In the genomic region with DNA sequence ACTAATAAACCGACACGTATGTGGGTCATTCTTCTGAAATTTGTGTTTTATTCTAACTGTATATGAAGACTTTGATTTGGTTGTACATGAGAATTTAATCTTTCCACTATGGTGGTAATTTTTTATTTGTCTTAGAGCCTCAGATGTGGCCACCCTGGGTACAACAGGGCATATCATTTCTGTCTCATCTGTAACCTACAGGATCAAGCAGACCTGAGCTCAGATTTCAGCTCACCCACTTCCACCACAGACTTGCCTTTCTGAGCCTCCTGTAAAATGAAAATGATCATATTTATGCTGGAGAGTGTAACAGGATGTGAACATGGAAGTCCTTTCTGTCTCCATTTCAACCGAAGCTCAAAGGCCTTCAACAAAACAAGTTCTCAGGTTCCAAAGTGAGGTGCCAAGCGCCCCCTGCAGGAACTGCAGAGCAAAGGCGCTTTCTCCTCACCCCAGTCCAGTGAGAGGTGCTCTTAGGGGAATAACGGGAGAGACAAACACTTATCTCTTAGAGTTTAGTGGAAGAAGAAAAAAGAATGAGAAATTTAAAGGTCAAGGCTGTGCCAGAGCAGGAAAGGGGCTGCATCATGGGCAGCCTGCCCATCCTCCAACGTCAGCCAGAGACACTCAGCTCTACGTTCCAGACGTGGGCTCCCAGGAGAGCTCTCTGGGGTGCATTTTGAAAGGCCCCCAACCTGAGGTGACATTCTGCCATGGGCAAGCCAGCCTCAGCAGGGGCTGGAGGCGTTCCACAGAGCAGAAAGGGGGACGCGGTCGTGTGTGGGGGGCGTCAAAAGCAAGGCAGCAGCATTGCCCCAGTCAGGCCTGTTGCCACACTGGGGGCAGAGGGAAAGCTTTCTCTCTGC, we compare ENCODE assay signal across 9 cellular contexts. TPM values are rescaled to one million over a fixed set of nuclear protein-coding genes. Genes with fewer than 3 reads are reported as not detected.
DNase-seq lines count a peak whose midpoint lies in the region; ATAC-seq and TF ChIP-seq lines count a peak whose summit lies in the region.
"Had no signal": no experiment of that assay in that cellular context is flagged by ENCODE, and none has a peak within 500 bp of the region (broad histone marks: within the 10 kb centered on the region; RNA-seq: fewer than 3 reads in every experiment).

No MANE protein-coding gene starts in this region.

- H3K4me3 Mint-ChIP-seq in natural killer cell, result no peak overlapping the region
- H3K4me3 Mint-ChIP-seq: stimulated activated naive CD8-positive, alpha-beta T cell treated with anti-CD3 and anti-CD28 coated beads, Interleukin-15, Interleukin-2, amounts not matched to agents 100 ng/mL and 50 ng/mL, for 24 hours had no signal

- peak overlapping the region; percentile 63; the same call in 1 of the 2 replicates for H2AFZ ChIP-seq in GM23248

- no peaks in the 10 kb centered on the region for H4K20me1 ChIP-seq in GM23248 (ENCODE audit: insufficient read depth)

- H3K9me3 ChIP-seq in GM23248 (ENCODE audit: low read depth), result no peaks in the 10 kb centered on the region
- no peaks in the 10 kb centered on the region for H3K9me3 ChIP-seq in upper lobe of right lung

- no peaks in the 10 kb centered on the region for H3K4me1 ChIP-seq in GM23248 (ENCODE audit: insufficient read depth)
- H3K4me1 ChIP-seq in upper lobe of right lung, result no peaks in the 10 kb centered on the region

- H3K79me2 ChIP-seq in GM23248 (ENCODE audit: insufficient read depth), result no peaks in the 10 kb centered on the region

- no peaks in the 10 kb centered on the region for H3K9me2 ChIP-seq in GM23248 (ENCODE audit: insufficient read depth)

- H3K9me3 Mint-ChIP-seq in natural killer cell, result no peaks in the 10 kb centered on the region
- H3K9me3 Mint-ChIP-seq: stimulated activated naive CD8-positive, alpha-beta T cell treated with anti-CD3 and anti-CD28 coated beads, Interleukin-15, Interleukin-2, amounts not matched to agents 100 ng/mL and 50 ng/mL, for 24 hours had no signal

- intact Hi-C loops in natural killer cell (cut with micrococcal nuclease) (no loop called here), upper lobe of right lung (cut with DNase I) (no loop called here)

- H3K36me3 ChIP-seq in GM23248 (ENCODE audit: low read depth) (no peaks in the 10 kb centered on the region), upper lobe of right lung (no peaks in the 10 kb centered on the region)

- no peaks in the 10 kb centered on the region for H3K36me3 Mint-ChIP-seq in natural killer cell

- H3K4me2 ChIP-seq in GM23248 (ENCODE audit: unreplicated experiment), result no peak overlapping the region

- peaks cover 0 to 7% of the 10 kb centered on the region in 2 donors for H3K27me3 Mint-ChIP-seq in natural killer cell (ENCODE audit: low read depth in 2 of 2)
- H3K27me3 Mint-ChIP-seq: stimulated activated naive CD8-positive, alpha-beta T cell treated with anti-CD3 and anti-CD28 coated beads, Interleukin-15, Interleukin-2, amounts not matched to agents 100 ng/mL and 50 ng/mL, for 24 hours had no signal

- 24 to 31% methylated on average over 14 of the region's 14 CpGs for WGBS in GM23248 (ENCODE audit: low coverage in 1 of 2, low lambda C conversion rate in 2 of 2, missing lambda C conversion rate in 2 of 2), 2 experiments

- H3K27me3 ChIP-seq in GM23248 (replicated peaks; ENCODE audit: insufficient read depth), result no peaks in the 10 kb centered on the region
- no peaks in the 10 kb centered on the region for H3K27me3 ChIP-seq in upper lobe of right lung

- H3K9ac ChIP-seq in GM23248, result no peak overlapping the region

- in situ Hi-C loops in GM23248 (cut with MboI), result no loop called here

- TF ChIP-seq CTCF in natural killer cell (IDR thresholded peaks at IDR 0.05) (peak; percentile 70), upper lobe of right lung (IDR thresholded peaks at IDR 0.05) (peak; percentile 74)

- peaks cover 5 to 6% of the 10 kb centered on the region in 2 donors for H3K4me1 Mint-ChIP-seq in natural killer cell

- H3K4me3 ChIP-seq in GM23248 (no peak overlapping the region), upper lobe of right lung (no peak overlapping the region)

- no peaks in the 10 kb centered on the region for H3F3A ChIP-seq in GM23248 (ENCODE audit: insufficient read depth)

- H3K27ac Mint-ChIP-seq in natural killer cell, result peak overlapping the region in 1 of 2 donors; percentile 8
- H3K27ac Mint-ChIP-seq: stimulated activated naive CD8-positive, alpha-beta T cell treated with anti-CD3 and anti-CD28 coated beads, Interleukin-15, Interleukin-2, amounts not matched to agents 100 ng/mL and 50 ng/mL, for 24 hours had no signal

- DNase-seq in CMK (ENCODE audit: low read depth), result peak; percentile 52
- peak; percentile 73 for DNase-seq in GM23248
- peak; percentile 16 for DNase-seq in NCI-H2171 (lab: John Stamatoyannopoulos, UW)
- peak; percentile 4 for DNase-seq in activated CD4-positive, CD25-positive, alpha-beta regulatory T cell treated with anti-CD3 and anti-CD28 coated beads, Interleukin-2, amount 50 U/mL, for 16 hours (ENCODE audit: low read depth, low spot score)
- DNase-seq in effector CD8-positive, alpha-beta T cell (lab: John Stamatoyannopoulos, UW), result peak; percentile 6
- DNase-seq in natural killer cell, result no peak
- DNase-seq in upper lobe of right lung, result peak; percentile 67

- peak in 2 of 3 donors; percentile 29 to 46 for ATAC-seq in natural killer cell
- peak; percentile 86 for ATAC-seq in upper lobe of right lung
- ATAC-seq in HG02623 (IDR thresholded peaks at IDR 0.05; ENCODE audit: unreplicated experiment), result no peak

- no peak overlapping the region for H3K27ac ChIP-seq in GM23248
- H3K27ac ChIP-seq in upper lobe of right lung, result no peak overlapping the region

RNA-seq across cellular contexts. Expression of a gene that starts 23.1 kb away (rescaled TPM):
- total RNA-seq in GM23248 (2014; rRNA removed; shearing (Covaris generic)), result 1.4 and 2.8 TPM in 2 replicates
- polyA plus RNA-seq in GM23248 (2016; fragmentation: Nextera tagmentation; extraction: Ambion mirVana), result 0.54 and 0.82 TPM in 2 replicates
- total RNA-seq in natural killer cell, result 1 to 10 TPM in 2 of 3 donors, under 1 TPM in 1; 0.77 to 1.4 (median 1.2) TPM
- 63.6 TPM for total RNA-seq in upper lobe of right lung

RNA-seq across cellular contexts. Expression of a gene that starts 30.4 kb away (rescaled TPM):
- total RNA-seq in GM23248 (2014; rRNA removed; shearing (Covaris generic)), result 20.9 and 30.4 TPM in 2 replicates
- polyA plus RNA-seq in GM23248 (2016; fragmentation: Nextera tagmentation; extraction: Ambion mirVana), result 40.4 and 42.5 TPM in 2 replicates
- total RNA-seq in natural killer cell (10 to 100 TPM in 2 of 3 donors, 1 to 10 TPM in 1; 9.4 to 15.3 (median 10.9) TPM), upper lobe of right lung (15.1 TPM)

Comparison
In these comparisons a context has a peak if more than half of its experiments do, and no peak if none do; other contexts are left out.
1. RNA of a gene that starts 23.1 kb away (total RNA-seq): 63.6 TPM in upper lobe of right lung (single experiment); 1.4 to 2.8 TPM in GM23248 and 0.77 to 1.4 TPM in natural killer cell; every median in the first group is over 10 times any median in the second.